30 cellular contexts compared by ENCODE assay signal in genomic region chr3:125470671-125471070, GRCh38.
"Had no signal": no experiment of that assay in that cellular context is flagged by ENCODE, and none has a peak within 500 bp of the region (broad histone marks: within the 10 kb centered on the region; RNA-seq: fewer than 3 reads in every experiment).

No MANE protein-coding gene starts in this region.

- DNase-seq: activated CD4-positive, alpha-beta T cell treated with anti-CD3 and anti-CD28 coated beads for 36 hours; activated CD4-positive, alpha-beta T cell treated with anti-CD3 and anti-CD28 coated beads, Interleukin-2, amount 10 ng/mL, durations not matched to agents 7 days and 5 days; activated CD4-positive, alpha-beta T cell treated with anti-CD3 and anti-CD28 coated beads, Interleukin-2, amount 50 U/mL, for 48 hours; activated CD8-positive, alpha-beta memory T cell treated with anti-CD3 and anti-CD28 coated beads, Interleukin-2, amount 50 U/mL, for 4 hours; activated CD8-positive, alpha-beta T cell treated with anti-CD3 and anti-CD28 coated beads, Interleukin-2, amount 10 ng/mL, durations not matched to agents 7 days and 5 days; activated effector memory CD4-positive, alpha-beta T cell treated with anti-CD3 and anti-CD28 coated beads, Interleukin-2, amount 50 U/mL, for 16 hours; activated naive CD4-positive, alpha-beta T cell; activated naive CD4-positive, alpha-beta T cell treated with anti-CD3 and anti-CD28 coated beads, Interleukin-2, amount 50 U/mL, for 16 hours; activated naive CD8-positive, alpha-beta T cell treated with anti-CD3 and anti-CD28 coated beads for 36 hours; activated T-cell treated with anti-CD3 and anti-CD28 coated beads, Interleukin-2, amount 50 U/mL, for 48 hours; amniotic stem cell; aorta; brain microvascular endothelial cell; NCI-H1105; NCI-H1417 treated with DMSO at 0.1 percent for 48 hours; NCI-H1694; NCI-H1930; NCI-H2081 treated with DMSO at 0.1 percent for 48 hours; NCI-H345; NCI-H524 treated with DMSO at 0.1 percent for 48 hours; RPMI8226; SHP77 treated with DMSO at 0.1 percent for 48 hours; SK-N-SH had no signal

- H3K4me1 Mint-ChIP-seq: activated CD4-positive, alpha-beta T cell treated with anti-CD3 and anti-CD28 coated beads for 36 hours; activated CD4-positive, alpha-beta T cell treated with anti-CD3 and anti-CD28 coated beads, Interleukin-2, amount 10 ng/mL, durations not matched to agents 7 days and 5 days; activated naive CD8-positive, alpha-beta T cell treated with anti-CD3 and anti-CD28 coated beads for 36 hours; central memory CD8-positive, alpha-beta T cell had no signal

- H3K4me1 ChIP-seq: SJSA1 had no signal

- ATAC-seq: activated CD4-positive, alpha-beta T cell treated with anti-CD3 and anti-CD28 coated beads for 36 hours; activated CD8-positive, alpha-beta T cell treated with anti-CD3 and anti-CD28 coated beads, Interleukin-2, amount 10 ng/mL, durations not matched to agents 7 days and 5 days; Panc1 had no signal

- H3K27ac Mint-ChIP-seq: activated CD4-positive, alpha-beta T cell treated with anti-CD3 and anti-CD28 coated beads for 36 hours; activated CD4-positive, alpha-beta T cell treated with anti-CD3 and anti-CD28 coated beads, Interleukin-2, amount 10 ng/mL, durations not matched to agents 7 days and 5 days; activated CD8-positive, alpha-beta T cell treated with anti-CD3 and anti-CD28 coated beads, Interleukin-2, amount 10 ng/mL, durations not matched to agents 7 days and 5 days; activated naive CD8-positive, alpha-beta T cell treated with anti-CD3 and anti-CD28 coated beads for 36 hours; T-helper 1 cell treated with Interleukin-12 subunit alpha and Interleukin-12 subunit beta and Interleukin-4 antibody, amounts not matched to agents 30 μg/mL and 1 μg/mL, for 36 hours; T-helper 2 cell treated with Interferon-gamma antibody and Interleukin-4, amounts not matched to agents 5 μg/mL and 100 μg/mL, for 36 hours had no signal

- H3K4me3 ChIP-seq: SJSA1 had no signal

- H3K4me3 Mint-ChIP-seq: activated CD4-positive, alpha-beta T cell treated with anti-CD3 and anti-CD28 coated beads for 36 hours; activated CD4-positive, alpha-beta T cell treated with anti-CD3 and anti-CD28 coated beads, Interleukin-2, amount 10 ng/mL, durations not matched to agents 7 days and 5 days; activated CD8-positive, alpha-beta T cell treated with anti-CD3 and anti-CD28 coated beads, Interleukin-2, amount 10 ng/mL, durations not matched to agents 7 days and 5 days; activated naive CD8-positive, alpha-beta T cell treated with anti-CD3 and anti-CD28 coated beads for 36 hours; central memory CD8-positive, alpha-beta T cell; T-helper 1 cell treated with Interleukin-12 subunit alpha and Interleukin-12 subunit beta and Interleukin-4 antibody, amounts not matched to agents 30 μg/mL and 1 μg/mL, for 36 hours; T-helper 2 cell treated with Interferon-gamma antibody and Interleukin-4, amounts not matched to agents 5 μg/mL and 100 μg/mL, for 36 hours had no signal

- FAIRE-seq: TTC549 had no signal

- H3K9me3 ChIP-seq: SJSA1, SK-N-SH had no signal

- H3K9me3 Mint-ChIP-seq: activated CD4-positive, alpha-beta T cell treated with anti-CD3 and anti-CD28 coated beads, Interleukin-2, amount 10 ng/mL, durations not matched to agents 7 days and 5 days; activated naive CD8-positive, alpha-beta T cell treated with anti-CD3 and anti-CD28 coated beads for 36 hours; central memory CD8-positive, alpha-beta T cell; T-helper 1 cell treated with Interleukin-12 subunit alpha and Interleukin-12 subunit beta and Interleukin-4 antibody, amounts not matched to agents 30 μg/mL and 1 μg/mL, for 36 hours; T-helper 2 cell treated with Interferon-gamma antibody and Interleukin-4, amounts not matched to agents 5 μg/mL and 100 μg/mL, for 36 hours had no signal

- H3K27me3 ChIP-seq: brain microvascular endothelial cell, SJSA1 had no signal

- H3K27ac ChIP-seq: brain microvascular endothelial cell, KMS-11, SJSA1 had no signal

- H3K27me3 Mint-ChIP-seq: activated CD4-positive, alpha-beta T cell treated with anti-CD3 and anti-CD28 coated beads for 36 hours; activated CD4-positive, alpha-beta T cell treated with anti-CD3 and anti-CD28 coated beads, Interleukin-2, amount 10 ng/mL, durations not matched to agents 7 days and 5 days; activated naive CD8-positive, alpha-beta T cell treated with anti-CD3 and anti-CD28 coated beads for 36 hours; central memory CD8-positive, alpha-beta T cell had no signal
